ENCODE assay signal across 29 cellular contexts in the genomic region with DNA sequence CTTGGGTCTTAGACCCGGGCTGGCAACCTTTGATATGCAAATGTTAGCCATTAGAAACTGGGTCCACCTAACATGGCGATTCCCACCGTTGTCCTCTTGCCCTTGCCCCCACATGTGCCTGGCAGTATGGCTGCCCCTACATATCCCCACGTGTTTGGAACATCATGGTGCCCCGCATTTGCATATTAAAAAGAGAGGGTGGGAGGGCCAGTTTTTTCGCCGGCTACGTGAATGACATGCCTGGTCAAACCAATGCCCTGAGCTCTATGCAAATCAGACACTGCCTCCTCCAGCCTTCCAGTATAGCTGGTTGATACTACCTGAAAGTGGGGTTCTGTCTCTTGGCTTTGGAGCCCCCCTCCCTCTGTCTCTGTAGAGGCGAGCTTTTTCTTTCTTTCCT.
"Had no signal": no experiment of that assay in that cellular context is flagged by ENCODE, and none has a peak within 500 bp of the region (broad histone marks: within the 10 kb centered on the region; RNA-seq: fewer than 3 reads in every experiment).

No MANE protein-coding gene starts in this region.

- H3K9me3 ChIP-seq: adrenal gland, body of pancreas, esophagus squamous epithelium, gastroesophageal sphincter, heart right ventricle had no signal

- H3K27ac ChIP-seq: adrenal gland, body of pancreas, epithelial cell of prostate, esophagus squamous epithelium, gastroesophageal sphincter, heart right ventricle had no signal

- H3K4me1 Mint-ChIP-seq: activated naive CD4-positive, alpha-beta T cell treated with anti-CD3 and anti-CD28 coated beads, Interleukin-2, amount 50 U/mL, for 24 hours; activated naive CD8-positive, alpha-beta T cell treated with anti-CD3 and anti-CD28 coated beads for 36 hours; activated naive CD8-positive, alpha-beta T cell treated with anti-CD3 and anti-CD28 coated beads, Interleukin-2, amount 50 U/mL, for 24 hours; activated T-helper 17 cell treated with anti-CD3 and anti-CD28 coated beads, Interleukin-2, amount 50 U/mL, for 72 hours had no signal

- H3K36me3 ChIP-seq: adrenal gland, esophagus squamous epithelium, gastroesophageal sphincter had no signal

- H3K36me3 Mint-ChIP-seq: activated naive CD4-positive, alpha-beta T cell treated with anti-CD3 and anti-CD28 coated beads, Interleukin-2, amount 50 U/mL, for 24 hours; activated naive CD8-positive, alpha-beta T cell treated with anti-CD3 and anti-CD28 coated beads for 36 hours had no signal

- DNase-seq: activated CD4-positive, alpha-beta T cell treated with anti-CD3 and anti-CD28 coated beads for 1 hour; activated CD4-positive, alpha-beta T cell treated with anti-CD3 and anti-CD28 coated beads for 48 hours; activated CD4-positive, alpha-beta T cell treated with anti-CD3 and anti-CD28 coated beads, Interleukin-2, amount 50 U/mL, for 1 hour; activated CD4-positive, alpha-beta T cell treated with anti-CD3 and anti-CD28 coated beads, Interleukin-2, amount 50 U/mL, for 48 hours; activated CD8-positive, alpha-beta memory T cell treated with anti-CD3 and anti-CD28 coated beads for 24 hours; activated CD8-positive, alpha-beta T cell treated with anti-CD3 and anti-CD28 coated beads for 36 hours; activated effector memory CD4-positive, alpha-beta T cell treated with Interleukin-2 at 50 U/mL for 16 hours; activated gamma-delta T cell treated with Interleukin-2 at 50 U/mL for 16 hours; activated naive CD4-positive, alpha-beta T cell treated with anti-CD3 and anti-CD28 coated beads for 36 hours; activated naive CD8-positive, alpha-beta T cell treated with anti-CD3 and anti-CD28 coated beads for 36 hours; activated naive CD8-positive, alpha-beta T cell treated with anti-CD3 and anti-CD28 coated beads, Interleukin-2, amount 50 U/mL, for 24 hours; activated T-cell treated with anti-CD3 and anti-CD28 coated beads, Interleukin-2, amount 50 U/mL, for 4 hours; adrenal gland; amygdala; aorta; body of pancreas; caudate nucleus; cortex of kidney; dermis blood vessel endothelial cell; effector CD4-positive, alpha-beta T cell; effector memory CD8-positive, alpha-beta T cell; esophagus squamous epithelium; foreskin melanocyte; heart right ventricle; T-helper 2 cell had no signal

- H3K27me3 ChIP-seq: adrenal gland, body of pancreas, esophagus squamous epithelium, gastroesophageal sphincter, heart right ventricle had no signal

- H3K4me3 ChIP-seq: adrenal gland, body of pancreas, esophagus squamous epithelium, gastroesophageal sphincter, heart right ventricle had no signal

- H3K27ac Mint-ChIP-seq: activated CD8-positive, alpha-beta T cell treated with anti-CD3 and anti-CD28 coated beads for 36 hours; activated naive CD4-positive, alpha-beta T cell treated with anti-CD3 and anti-CD28 coated beads for 36 hours; activated naive CD4-positive, alpha-beta T cell treated with anti-CD3 and anti-CD28 coated beads, Interleukin-2, amount 50 U/mL, for 24 hours; activated naive CD8-positive, alpha-beta T cell treated with anti-CD3 and anti-CD28 coated beads for 36 hours; activated naive CD8-positive, alpha-beta T cell treated with anti-CD3 and anti-CD28 coated beads, Interleukin-2, amount 50 U/mL, for 24 hours; activated T-helper 17 cell treated with anti-CD3 and anti-CD28 coated beads, Interleukin-2, amount 50 U/mL, for 72 hours; effector memory CD8-positive, alpha-beta T cell had no signal

- ATAC-seq: activated CD8-positive, alpha-beta T cell treated with anti-CD3 and anti-CD28 coated beads for 36 hours; activated naive CD8-positive, alpha-beta T cell treated with anti-CD3 and anti-CD28 coated beads, Interleukin-2, amount 50 U/mL, for 24 hours; activated T-cell treated with anti-CD3 and anti-CD28 coated beads, Interleukin-2, amount 50 U/mL, for 4 hours; activated T-helper 17 cell treated with anti-CD3 and anti-CD28 coated beads, Interleukin-2, amount 50 U/mL, for 72 hours; body of pancreas; effector memory CD8-positive, alpha-beta T cell; gastroesophageal sphincter; heart right ventricle had no signal

- H3K4me3 Mint-ChIP-seq: activated CD8-positive, alpha-beta T cell treated with anti-CD3 and anti-CD28 coated beads for 36 hours; activated naive CD4-positive, alpha-beta T cell treated with anti-CD3 and anti-CD28 coated beads for 36 hours; activated naive CD4-positive, alpha-beta T cell treated with anti-CD3 and anti-CD28 coated beads, Interleukin-2, amount 50 U/mL, for 24 hours; activated naive CD8-positive, alpha-beta T cell treated with anti-CD3 and anti-CD28 coated beads for 36 hours; activated naive CD8-positive, alpha-beta T cell treated with anti-CD3 and anti-CD28 coated beads, Interleukin-2, amount 50 U/mL, for 24 hours; activated T-cell treated with anti-CD3 and anti-CD28 coated beads, Interleukin-2, amount 50 U/mL, for 4 hours; activated T-helper 17 cell treated with anti-CD3 and anti-CD28 coated beads, Interleukin-2, amount 50 U/mL, for 72 hours; effector memory CD8-positive, alpha-beta T cell had no signal

- H3K4me1 ChIP-seq: adrenal gland, body of pancreas, esophagus squamous epithelium, gastroesophageal sphincter had no signal

- H3K9me3 Mint-ChIP-seq: activated CD8-positive, alpha-beta T cell treated with anti-CD3 and anti-CD28 coated beads for 36 hours; activated naive CD4-positive, alpha-beta T cell treated with anti-CD3 and anti-CD28 coated beads for 36 hours; activated naive CD4-positive, alpha-beta T cell treated with anti-CD3 and anti-CD28 coated beads, Interleukin-2, amount 50 U/mL, for 24 hours; activated naive CD8-positive, alpha-beta T cell treated with anti-CD3 and anti-CD28 coated beads for 36 hours; activated naive CD8-positive, alpha-beta T cell treated with anti-CD3 and anti-CD28 coated beads, Interleukin-2, amount 50 U/mL, for 24 hours; activated T-cell treated with anti-CD3 and anti-CD28 coated beads, Interleukin-2, amount 50 U/mL, for 4 hours; activated T-helper 17 cell treated with anti-CD3 and anti-CD28 coated beads, Interleukin-2, amount 50 U/mL, for 72 hours; effector memory CD8-positive, alpha-beta T cell had no signal
